ENCODE assay signal across 20 cellular contexts in genomic region chr15:44988870-44989219, GRCh38. TPM values are rescaled to one million over a fixed set of nuclear protein-coding genes. Genes with fewer than 3 reads are reported as not detected.
"Had no signal": no experiment of that assay in that cellular context is flagged by ENCODE, and none has a peak within 500 bp of the region (broad histone marks: within the 10 kb centered on the region; RNA-seq: fewer than 3 reads in every experiment).

No MANE protein-coding gene starts in this region.

RNA-seq across cellular contexts. Expression of gene TERB2, which starts 32.4 kb away (rescaled TPM):
- total RNA-seq: kidney; left colon; left lung; liver; lower lobe of right lung; mammary epithelial cell; mucosa of gallbladder; naive thymus-derived CD8-positive, alpha-beta T cell; neural crest cell; osteoblast; pancreas; psoas muscle; sigmoid colon; spleen; subcutaneous adipose tissue; suprapubic skin; thoracic aorta; upper lobe of right lung had no signal
- polyA plus RNA-seq: immature natural killer cell; mammary epithelial cell; naive thymus-derived CD8-positive, alpha-beta T cell; pancreas; psoas muscle; sigmoid colon; small intestine; spleen had no signal
